In the genomic region with DNA sequence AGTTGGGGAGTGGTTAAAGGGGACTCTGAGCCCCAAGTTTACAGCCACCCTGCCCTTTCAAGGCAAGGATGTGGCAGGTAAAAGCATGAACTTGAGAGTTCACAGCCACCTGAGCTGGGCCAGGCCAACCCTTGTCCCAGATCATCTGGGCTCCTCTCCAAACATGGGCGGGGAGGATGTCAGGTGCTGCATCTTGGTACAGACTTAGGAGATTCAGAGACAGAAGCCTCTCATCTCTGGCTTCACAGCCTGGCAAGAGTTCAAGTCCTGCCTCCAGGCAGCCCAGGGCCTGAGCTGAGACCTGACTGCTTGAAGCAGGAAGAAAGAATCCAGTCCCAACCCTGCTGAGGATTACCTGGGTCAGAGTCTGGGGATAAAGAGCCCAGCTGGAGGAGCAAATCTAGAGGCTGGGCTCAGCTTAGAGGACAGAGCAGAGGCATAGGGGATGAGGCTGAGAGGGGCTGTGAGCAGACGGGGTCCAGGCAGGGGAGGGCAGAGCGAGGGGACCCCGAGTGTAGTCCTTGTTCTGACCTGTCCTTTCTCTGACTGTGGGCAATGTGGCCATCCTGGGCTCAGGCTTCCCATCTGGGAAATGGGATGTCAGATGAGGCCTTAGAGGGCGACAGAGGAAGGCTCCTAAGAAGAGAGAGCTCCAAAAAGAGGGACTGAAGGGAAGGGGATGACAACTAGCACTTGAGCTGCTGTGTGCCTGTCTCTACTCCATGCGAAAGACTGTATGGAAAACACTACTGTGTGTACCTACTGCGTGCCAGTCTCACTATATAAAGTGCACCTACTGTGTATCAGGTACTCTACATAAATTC, we compare ENCODE assay signal across 11 cellular contexts. TPM values are rescaled to one million over a fixed set of nuclear protein-coding genes. Genes with fewer than 3 reads are reported as not detected.
DNase-seq lines count a peak whose midpoint lies in the region; ATAC-seq and TF ChIP-seq lines count a peak whose summit lies in the region.
"Had no signal": no experiment of that assay in that cellular context is flagged by ENCODE, and none has a peak within 500 bp of the region (broad histone marks: within the 10 kb centered on the region; RNA-seq: fewer than 3 reads in every experiment).

No MANE protein-coding gene starts in this region.

- H3F3A ChIP-seq in neural progenitor cell (ENCODE audit: low read depth) = no peaks in the 10 kb centered on the region

- H3K4me1 ChIP-seq in thoracic aorta (ENCODE audit: control insufficient read depth in 1 of 2, low read depth in 2 of 2) (peaks cover 6 to 18% of the 10 kb centered on the region in 2 donors), neural progenitor cell (no peaks in the 10 kb centered on the region), left lung (no peaks in the 10 kb centered on the region)

- H3K27me3 ChIP-seq in thoracic aorta (replicated peaks; ENCODE audit: insufficient read depth) = no peaks in the 10 kb centered on the region
- no peaks in the 10 kb centered on the region for H3K27me3 ChIP-seq in neural progenitor cell
- H3K27me3 ChIP-seq in left lung = peaks cover 0 to 3% of the 10 kb centered on the region in 2 donors

- no peak overlapping the region for H3K4me2 ChIP-seq in neural progenitor cell

- intact Hi-C loops in left lung (cut with DNase I) = no loop called here

- no peaks in the 10 kb centered on the region for H4K20me1 ChIP-seq in neural progenitor cell (ENCODE audit: low read depth)

- no peak overlapping the region for H2AFZ ChIP-seq in neural progenitor cell (replicated peaks)

- no peak overlapping the region for H3K9ac ChIP-seq in neural progenitor cell

- H3K27ac Mint-ChIP-seq in neural progenitor cell = no peak overlapping the region

- no peaks in the 10 kb centered on the region for H3K9me3 ChIP-seq in thoracic aorta
- H3K9me3 ChIP-seq in neural progenitor cell (ENCODE audit: low read depth) = peaks cover 4% of the 10 kb centered on the region
- no peaks in the 10 kb centered on the region for H3K9me3 ChIP-seq in left lung

- TF ChIP-seq CTCF in thoracic aorta (IDR thresholded peaks at IDR 0.05) (no peak), neural progenitor cell (IDR thresholded peaks at IDR 0.05) (no peak), left lung (IDR thresholded peaks at IDR 0.05) (no peak)

- H3K9me3 Mint-ChIP-seq in neural progenitor cell = peaks cover 38% of the 10 kb centered on the region

- no peak for ATAC-seq in thoracic aorta (ENCODE audit: insufficient number of reproducible peaks, low FRiP score, low read depth)
- no peak for ATAC-seq in GM19467 (IDR thresholded peaks at IDR 0.05; ENCODE audit: unreplicated experiment)
- no peak for ATAC-seq in left lung

- no peaks in the 10 kb centered on the region for H3K4me1 Mint-ChIP-seq in neural progenitor cell

- DNase-seq in NCI-H2196 treated with DMSO at 0.1 percent for 48 hours (lab: John Stamatoyannopoulos, UW; ENCODE audit: unreplicated experiment) = peak; percentile 29
- peak; percentile 5 for DNase-seq in midbrain (lab: John Stamatoyannopoulos, UW)
- no peak for DNase-seq in thoracic aorta (ENCODE audit: low spot score)
- DNase-seq in neural progenitor cell (ENCODE audit: low spot score) = no peak
- DNase-seq in activated T-cell treated with anti-CD3 and anti-CD28 coated beads, Interleukin-2, amount 50 U/mL, for 48 hours = no peak
- DNase-seq in left lung = no peak
- DNase-seq: central memory CD4-positive, alpha-beta T cell; NCI-H2171 treated with DMSO at 0.1 percent for 48 hours had no signal

- peaks cover 9% of the 10 kb centered on the region for H3K27me3 Mint-ChIP-seq in neural progenitor cell (ENCODE audit: insufficient read depth, low read depth)

- H3K36me3 Mint-ChIP-seq in neural progenitor cell = no peaks in the 10 kb centered on the region

- no peaks in the 10 kb centered on the region for H3K79me2 ChIP-seq in neural progenitor cell (ENCODE audit: low read depth)

- H3K36me3 ChIP-seq in thoracic aorta (no peaks in the 10 kb centered on the region), neural progenitor cell (no peaks in the 10 kb centered on the region), left lung (no peaks in the 10 kb centered on the region)

- H3K4me3 Mint-ChIP-seq in neural progenitor cell = no peak overlapping the region

- H3K27ac ChIP-seq in cingulate gyrus (ENCODE audit: low read depth, low read length) (peak overlapping the region; percentile 95), thoracic aorta (peak overlapping the region; percentile 38 to 51), neural progenitor cell (no peak overlapping the region), left lung (peak overlapping the region in 1 of 2 donors; percentile 47)

- H3K4me3 ChIP-seq in thoracic aorta (no peak overlapping the region), neural progenitor cell (no peak overlapping the region), left lung (no peak overlapping the region)

RNA-seq across cellular contexts. Expression of a gene that starts 6.7 kb away (rescaled TPM):
- total RNA-seq in thoracic aorta (not detected), neural progenitor cell (ENCODE audit: low replicate concordance) (not detected in 2 replicates), left lung (not detected)
- total RNA-seq: osteocyte had no signal

RNA-seq across cellular contexts. Expression of a gene that starts 34.7 kb away (rescaled TPM):
- total RNA-seq in thoracic aorta (not detected), neural progenitor cell (ENCODE audit: low replicate concordance) (not detected in 2 replicates), left lung (under 1 TPM in 1 of 2 donors, not detected in 1; 0.06 TPM)
- total RNA-seq: osteocyte had no signal

RNA-seq across cellular contexts. Expression of a gene that starts 43.0 kb away (rescaled TPM):
- total RNA-seq in thoracic aorta (not detected), neural progenitor cell (ENCODE audit: low replicate concordance) (not detected in 2 replicates), left lung (not detected)
- total RNA-seq: osteocyte had no signal

RNA-seq across cellular contexts. Expression of a gene that starts 53.0 kb away (rescaled TPM):
- total RNA-seq in thoracic aorta (not detected), neural progenitor cell (ENCODE audit: low replicate concordance) (not detected in 2 replicates), left lung (not detected)
- total RNA-seq: osteocyte had no signal

Comparison
In these comparisons a context has a peak if more than half of its experiments do, and no peak if none do; other contexts are left out.
1. DNase-seq: peak in NCI-H2196 treated with DMSO at 0.1 percent for 48 hours (single experiment) and midbrain (single experiment); none in thoracic aorta (single experiment), neural progenitor cell (single experiment), activated T-cell treated with anti-CD3 and anti-CD28 coated beads, Interleukin-2, amount 50 U/mL, for 48 hours (0 of 2) and left lung (0 of 2).